ENCODE assay signal across 12 cellular contexts in the genomic region with DNA sequence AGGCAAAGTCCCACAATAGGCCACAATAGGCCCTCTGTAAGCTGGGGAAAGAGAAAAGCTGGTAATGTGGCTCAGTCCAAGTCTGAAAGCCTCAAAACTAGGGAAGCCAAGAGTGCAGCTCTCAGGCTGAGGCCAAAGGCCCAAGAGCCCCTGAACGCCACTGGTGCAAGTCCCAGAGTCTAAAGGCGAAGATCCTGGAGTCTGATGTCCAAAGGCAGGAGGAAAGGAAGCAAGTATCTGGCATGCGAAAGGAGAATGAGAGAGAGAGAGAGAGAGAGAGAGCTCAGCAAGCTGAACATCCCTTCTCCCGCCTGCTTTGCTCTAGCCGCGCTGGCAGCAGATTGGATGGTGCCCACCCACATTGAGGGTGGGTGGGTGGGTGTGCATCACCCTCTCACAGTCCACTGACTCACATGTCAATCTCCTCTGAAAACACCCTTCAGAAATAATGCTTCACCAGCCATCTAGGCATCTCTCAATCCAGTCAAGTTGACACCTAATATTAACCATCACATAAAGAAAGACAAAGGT. TPM values are rescaled to one million over a fixed set of nuclear protein-coding genes. Genes with fewer than 3 reads are reported as not detected.
A peak's percentile ranks its signal among the peaks of the same experiment; 100 is the strongest.
DNase-seq lines count a peak whose midpoint lies in the region; ATAC-seq and TF ChIP-seq lines count a peak whose summit lies in the region.
"Had no signal": no experiment of that assay in that cellular context is flagged by ENCODE, and none has a peak within 500 bp of the region (broad histone marks: within the 10 kb centered on the region; RNA-seq: fewer than 3 reads in every experiment).

No MANE protein-coding gene starts in this region.

- H3K27me3 ChIP-seq in AG04450 (ENCODE audit: control insufficient read depth, insufficient read depth, low read length) (no peaks in the 10 kb centered on the region), KMS-11 (ENCODE audit: insufficient read depth, low read depth) (no peaks in the 10 kb centered on the region)
- H3K27me3 ChIP-seq in naive thymus-derived CD4-positive, alpha-beta T cell (ENCODE audit: control insufficient read depth in 2 of 2, insufficient read depth in 2 of 2, low read length in 2 of 2) = no peaks in the 10 kb centered on the region
- H3K27me3 ChIP-seq: ascending aorta had no signal

- peaks cover 91% of the 10 kb centered on the region for H3K4me1 ChIP-seq in KMS-11 (ENCODE audit: low read depth, poor library complexity, severe bottlenecking)
- no peaks in the 10 kb centered on the region for H3K4me1 ChIP-seq in naive thymus-derived CD4-positive, alpha-beta T cell (ENCODE audit: control insufficient read depth in 2 of 2, insufficient read depth in 2 of 2, low read length in 2 of 2)
- H3K4me1 ChIP-seq: ascending aorta had no signal

- no peaks in the 10 kb centered on the region for H3K9me3 ChIP-seq in AG04450 (ENCODE audit: control insufficient read depth, insufficient read depth, low read length)
- H3K9me3 ChIP-seq in naive thymus-derived CD4-positive, alpha-beta T cell (ENCODE audit: control insufficient read depth in 2 of 3, low read length in 3 of 3) = no peaks in the 10 kb centered on the region
- H3K9me3 ChIP-seq: ascending aorta had no signal

- peak overlapping the region; percentile 81 for H3K9ac ChIP-seq in KMS-11

- peak overlapping the region; percentile 100 for H3K4me2 ChIP-seq in KMS-11

- no peaks in the 10 kb centered on the region for H3K4me1 Mint-ChIP-seq in effector memory CD8-positive, alpha-beta T cell (ENCODE audit: low read depth in 2 of 2)
- H3K4me1 Mint-ChIP-seq in naive thymus-derived CD4-positive, alpha-beta T cell = peaks cover 0 to 13% (median 0%) of the 10 kb centered on the region in 7 donors

- H4K20me1 ChIP-seq in KMS-11 (ENCODE audit: insufficient read depth) = no peaks in the 10 kb centered on the region

- no peaks in the 10 kb centered on the region for H3K36me3 Mint-ChIP-seq in effector memory CD8-positive, alpha-beta T cell (ENCODE audit: insufficient read depth)
- H3K36me3 Mint-ChIP-seq in naive thymus-derived CD4-positive, alpha-beta T cell = no peaks in the 10 kb centered on the region

- no peak overlapping the region for H3K4me3 Mint-ChIP-seq in effector memory CD8-positive, alpha-beta T cell
- no peak overlapping the region for H3K4me3 Mint-ChIP-seq in naive thymus-derived CD4-positive, alpha-beta T cell

- peak overlapping the region; percentile 43 for H2AFZ ChIP-seq in KMS-11 (ENCODE audit: low read depth)

- H3K27ac Mint-ChIP-seq in effector memory CD8-positive, alpha-beta T cell = no peak overlapping the region
- H3K27ac Mint-ChIP-seq in naive thymus-derived CD4-positive, alpha-beta T cell = no peak overlapping the region

- CTCF ChIA-PET in AG04450 (lab: Charles Lee) (no interaction called here), HEK293T (lab: Yijun Ruan, JAX) (no interaction called here)
- CTCF ChIA-PET in naive thymus-derived CD4-positive, alpha-beta T cell (lab: Charles Lee) = no interaction called here

- DNase-seq in AG04450 (ENCODE audit: low read depth, low spot score) = no peak
- no peak for DNase-seq in effector memory CD8-positive, alpha-beta T cell
- no peak for DNase-seq in naive thymus-derived CD4-positive, alpha-beta T cell
- no peak for DNase-seq in HEK293T (ENCODE audit: extremely low spot score)
- no peak for DNase-seq in CD1c-positive myeloid dendritic cell (ENCODE audit: extremely low spot score)
- DNase-seq: activated CD8-positive, alpha-beta memory T cell treated with anti-CD3 and anti-CD28 coated beads, Interleukin-2, amount 50 U/mL, for 48 hours; NCI-H1105 treated with DMSO at 0.1 percent for 48 hours; stimulated activated naive CD8-positive, alpha-beta T cell treated with anti-CD3 and anti-CD28 coated beads, Interleukin-15, Interleukin-2, amounts not matched to agents 100 U/mL and 50 U/mL, for 24 hours had no signal

- no peaks in the 10 kb centered on the region for H3K36me3 ChIP-seq in KMS-11 (ENCODE audit: insufficient read depth)
- H3K36me3 ChIP-seq in naive thymus-derived CD4-positive, alpha-beta T cell (ENCODE audit: control insufficient read depth in 2 of 3, insufficient read depth in 3 of 3, low read length in 3 of 3) = no peaks in the 10 kb centered on the region
- H3K36me3 ChIP-seq: ascending aorta had no signal

- POLR2A ChIA-PET in AG04450 (lab: Yijun Ruan, JAX) = no interaction called here
- POLR2A ChIA-PET in naive thymus-derived CD4-positive, alpha-beta T cell (lab: Charles Lee) = no interaction called here
- POLR2A ChIA-PET in HEK293T (lab: Yijun Ruan, JAX) = interaction anchor here (1.0 kb wide), 1 partner anchor 93 kb away, joined by 3 read pairs; a partner anchor contains a TSS

- intact Hi-C loops in naive thymus-derived CD4-positive, alpha-beta T cell (cut with micrococcal nuclease) = no loop called here

- no peaks in the 10 kb centered on the region for H3K79me2 ChIP-seq in KMS-11 (ENCODE audit: insufficient read depth, low read depth)

- no peak for TF ChIP-seq CTCF in AG04450 (IDR thresholded peaks at IDR 0.05; ENCODE audit: low read depth, low read length)
- no peak for TF ChIP-seq CTCF in KMS-11 (conservative IDR thresholded peaks at IDR 0.05; ENCODE audit: low read depth, low read length)

- H3K9me3 Mint-ChIP-seq in effector memory CD8-positive, alpha-beta T cell = no peaks in the 10 kb centered on the region
- H3K9me3 Mint-ChIP-seq in naive thymus-derived CD4-positive, alpha-beta T cell = no peaks in the 10 kb centered on the region

- peak overlapping the region; percentile 43 for H3K27ac ChIP-seq in AG04450 (ENCODE audit: low read depth, low read length)
- peak overlapping the region; percentile 99 for H3K27ac ChIP-seq in KMS-11
- no peak overlapping the region for H3K27ac ChIP-seq in naive thymus-derived CD4-positive, alpha-beta T cell (ENCODE audit: low read depth, low read length)
- H3K27ac ChIP-seq: ascending aorta had no signal

- H3K4me3 ChIP-seq in AG04450 (ENCODE audit: low read depth, low read length) (no peak overlapping the region), KMS-11 (IDR thresholded peaks at IDR 0.05; ENCODE audit: insufficient read depth, low read depth, low read length) (no peak overlapping the region)
- H3K4me3 ChIP-seq in naive thymus-derived CD4-positive, alpha-beta T cell (ENCODE audit: low read length) = no peak overlapping the region
- H3K4me3 ChIP-seq: ascending aorta had no signal

- peak; percentile 12 for ATAC-seq in effector memory CD8-positive, alpha-beta T cell (replicated peaks)
- ATAC-seq in naive thymus-derived CD4-positive, alpha-beta T cell = peak; percentile 45
- ATAC-seq in HG03469 (IDR thresholded peaks at IDR 0.05; ENCODE audit: unreplicated experiment) = no peak
- no peak for ATAC-seq in GM18502 (IDR thresholded peaks at IDR 0.05; ENCODE audit: poor library complexity, unreplicated experiment)
- ATAC-seq: stimulated activated naive CD8-positive, alpha-beta T cell treated with anti-CD3 and anti-CD28 coated beads, Interleukin-15, Interleukin-2, amounts not matched to agents 100 U/mL and 50 U/mL, for 24 hours had no signal

- H3K27me3 Mint-ChIP-seq in effector memory CD8-positive, alpha-beta T cell = no peaks in the 10 kb centered on the region
- peaks cover 0 to 4% (median 0%) of the 10 kb centered on the region in 5 donors for H3K27me3 Mint-ChIP-seq in naive thymus-derived CD4-positive, alpha-beta T cell

TF ChIP-seq in HEK293T, 16 proteins besides CTCF, POLR2A, EP300 and RAD21:
- TF ChIP-seq HDGF (IDR thresholded peaks at IDR 0.05; ENCODE audit: borderline replicate concordance) (no peak), LEF1 (IDR thresholded peaks at IDR 0.05; ENCODE audit: borderline replicate concordance) (no peak), FOXA1 (IDR thresholded peaks at IDR 0.05) (no peak), TARDBP (IDR thresholded peaks at IDR 0.05) (no peak), ELF4 (IDR thresholded peaks at IDR 0.05) (no peak), L3MBTL2 (conservative IDR thresholded peaks at IDR 0.05) (no peak), CTBP1 (IDR thresholded peaks at IDR 0.05; ENCODE audit: borderline replicate concordance) (no peak), ARNT (IDR thresholded peaks at IDR 0.05) (no peak), NFRKB (IDR thresholded peaks at IDR 0.05) (no peak), SUZ12 (IDR thresholded peaks at IDR 0.05) (no peak), BHLHE40 (IDR thresholded peaks at IDR 0.05; ENCODE audit: borderline replicate concordance) (no peak)
- TF ChIP-seq, protein P1, sequence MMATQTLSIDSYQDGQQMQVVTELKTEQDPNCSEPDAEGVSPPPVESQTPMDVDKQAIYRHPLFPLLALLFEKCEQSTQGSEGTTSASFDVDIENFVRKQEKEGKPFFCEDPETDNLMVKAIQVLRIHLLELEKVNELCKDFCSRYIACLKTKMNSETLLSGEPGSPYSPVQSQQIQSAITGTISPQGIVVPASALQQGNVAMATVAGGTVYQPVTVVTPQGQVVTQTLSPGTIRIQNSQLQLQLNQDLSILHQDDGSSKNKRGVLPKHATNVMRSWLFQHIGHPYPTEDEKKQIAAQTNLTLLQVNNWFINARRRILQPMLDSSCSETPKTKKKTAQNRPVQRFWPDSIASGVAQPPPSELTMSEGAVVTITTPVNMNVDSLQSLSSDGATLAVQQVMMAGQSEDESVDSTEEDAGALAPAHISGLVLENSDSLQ (IDR thresholded peaks at IDR 0.05) = no peak

RNA-seq across cellular contexts. Expression of a gene that starts 30.9 kb away (rescaled TPM):
- 30.0 and 40.4 TPM in 2 replicates for polyA plus RNA-seq in AG04450 (2011; rRNA removed)
- polyA minus RNA-seq in AG04450 (2011; rRNA and poly(A)+ RNA removed) = 39.2 and 49.6 TPM in 2 replicates
- 10 to 100 TPM; 40.1 to 88.2 (median 76.2) TPM for total RNA-seq in naive thymus-derived CD4-positive, alpha-beta T cell
- polyA plus RNA-seq in naive thymus-derived CD4-positive, alpha-beta T cell = 10 to 100 TPM; 30.6 to 36.5 TPM

Comparison
In these comparisons a context has a peak if more than half of its experiments do, and no peak if none do; other contexts are left out.
1. ATAC-seq: peak in effector memory CD8-positive, alpha-beta T cell (single experiment) and naive thymus-derived CD4-positive, alpha-beta T cell (single experiment); none in HG03469 (single experiment) and GM18502 (single experiment).